ENCODE assay signal across 17 cellular contexts in the genomic region with DNA sequence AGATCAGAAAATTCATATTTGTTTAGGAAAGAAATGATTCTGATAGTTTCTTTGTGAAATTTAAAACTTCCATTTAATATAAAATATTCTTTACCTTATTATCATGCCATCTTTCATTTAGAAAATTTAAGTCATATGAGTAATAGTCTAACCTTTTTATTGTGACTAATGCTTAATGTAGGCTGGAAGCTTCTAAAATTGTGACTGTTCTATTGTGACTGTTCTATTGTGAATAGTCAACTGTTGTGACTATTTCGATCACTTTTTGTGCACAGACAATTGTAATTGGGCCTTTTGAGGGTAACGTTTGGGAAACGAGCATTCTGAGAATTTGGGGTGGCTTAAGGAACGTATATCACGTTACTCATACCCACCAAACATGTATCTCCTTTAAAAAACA.
DNase-seq lines count a peak whose midpoint lies in the region; ATAC-seq and TF ChIP-seq lines count a peak whose summit lies in the region.
"Had no signal": no experiment of that assay in that cellular context is flagged by ENCODE, and none has a peak within 500 bp of the region (broad histone marks: within the 10 kb centered on the region; RNA-seq: fewer than 3 reads in every experiment).

No MANE protein-coding gene starts in this region.

- H3K4me1 Mint-ChIP-seq in activated CD4-positive, alpha-beta T cell treated with anti-CD3 and anti-CD28 coated beads for 36 hours: peaks cover 39% of the 10 kb centered on the region
- peaks cover 47% of the 10 kb centered on the region for H3K4me1 Mint-ChIP-seq in CD4-positive, alpha-beta T cell (ENCODE audit: low read depth)
- peaks cover 22% of the 10 kb centered on the region for H3K4me1 Mint-ChIP-seq in activated T-helper 17 cell treated with anti-CD3 and anti-CD28 coated beads, Interleukin-2, amount 50 U/mL, for 72 hours
- H3K4me1 Mint-ChIP-seq in nephron progenitor cell: no peaks in the 10 kb centered on the region

- DNase-seq in activated CD4-positive, alpha-beta T cell treated with anti-CD3 and anti-CD28 coated beads for 36 hours: no peak
- DNase-seq in activated CD4-positive, alpha-beta T cell treated with anti-CD3 and anti-CD28 coated beads for 1 hour: no peak
- DNase-seq in CD4-positive, alpha-beta T cell: no peak
- DNase-seq in nephron progenitor cell: no peak
- no peak for DNase-seq in foreskin melanocyte
- DNase-seq in effector memory CD4-positive, alpha-beta T cell: no peak
- DNase-seq: KG1; MV-4-11; NCI-H1417; NCI-H187; NCI-H2107; NCI-H510A; NCI-H748 treated with DMSO at 0.1 percent for 48 hours; NK-92 treated with Interleukin-12 subunit alpha and Interleukin-12 subunit beta, amount 100 ng/mL, for 24 hours; Peyer's patch had no signal

- POLR2A ChIA-PET in activated CD4-positive, alpha-beta T cell treated with anti-CD3 and anti-CD28 coated beads for 36 hours (lab: Charles Lee): no interaction called here
- POLR2A ChIA-PET in CD4-positive, alpha-beta T cell (lab: Charles Lee): no interaction called here

- TF ChIP-seq CTCF in CD4-positive, alpha-beta T cell (IDR thresholded peaks at IDR 0.05): no peak
- TF ChIP-seq CTCF in nephron progenitor cell (IDR thresholded peaks at IDR 0.05): no peak

- intact Hi-C loops in activated CD4-positive, alpha-beta T cell treated with anti-CD3 and anti-CD28 coated beads for 36 hours (cut with DNase I, micrococcal nuclease): no loop called here
- intact Hi-C loops in CD4-positive, alpha-beta T cell (cut with DNase I, micrococcal nuclease): no loop called here

- no peak overlapping the region for H3K27ac ChIP-seq in CD4-positive, alpha-beta T cell (ENCODE audit: low read depth, low read length)
- no peak overlapping the region for H3K27ac ChIP-seq in effector memory CD4-positive, alpha-beta T cell (ENCODE audit: insufficient read depth, low read length, poor library complexity, severe bottlenecking)
- H3K27ac ChIP-seq: Peyer's patch had no signal

- CTCF ChIA-PET in activated CD4-positive, alpha-beta T cell treated with anti-CD3 and anti-CD28 coated beads for 36 hours (lab: Charles Lee): no interaction called here
- CTCF ChIA-PET in CD4-positive, alpha-beta T cell (lab: Charles Lee): interaction anchor here (1.5 kb wide), 1 partner anchor 15 kb away, joined by 3 read pairs; no protein-coding TSS in a partner anchor

- H3K36me3 ChIP-seq in effector memory CD4-positive, alpha-beta T cell (ENCODE audit: control insufficient read depth, insufficient read depth, low read length): peaks cover 51% of the 10 kb centered on the region
- H3K36me3 ChIP-seq: Peyer's patch had no signal

- H3K27me3 ChIP-seq in CD4-positive, alpha-beta T cell (ENCODE audit: control insufficient read depth, insufficient read depth, low read length): no peaks in the 10 kb centered on the region
- H3K27me3 ChIP-seq in effector memory CD4-positive, alpha-beta T cell (replicated peaks; ENCODE audit: control insufficient read depth, insufficient read depth, low read length, poor library complexity, severe bottlenecking): no peaks in the 10 kb centered on the region
- H3K27me3 ChIP-seq: Peyer's patch had no signal

- H3K36me3 Mint-ChIP-seq in activated CD4-positive, alpha-beta T cell treated with anti-CD3 and anti-CD28 coated beads for 36 hours (ENCODE audit: low read depth): peaks cover 29% of the 10 kb centered on the region
- H3K36me3 Mint-ChIP-seq in CD4-positive, alpha-beta T cell (ENCODE audit: low read depth): peaks cover 84% of the 10 kb centered on the region
- peaks cover 84% of the 10 kb centered on the region for H3K36me3 Mint-ChIP-seq in activated T-helper 17 cell treated with anti-CD3 and anti-CD28 coated beads, Interleukin-2, amount 50 U/mL, for 72 hours (ENCODE audit: low read depth)
- peaks cover 43% of the 10 kb centered on the region for H3K36me3 Mint-ChIP-seq in nephron progenitor cell (ENCODE audit: low read depth)

- peak; percentile 67 for ATAC-seq in activated CD4-positive, alpha-beta T cell treated with anti-CD3 and anti-CD28 coated beads for 36 hours
- ATAC-seq in CD4-positive, alpha-beta T cell (ENCODE audit: poor library complexity): no peak
- peak; percentile 82 for ATAC-seq in activated T-helper 17 cell treated with anti-CD3 and anti-CD28 coated beads, Interleukin-2, amount 50 U/mL, for 72 hours (replicated peaks)
- ATAC-seq in HG03108 (IDR thresholded peaks at IDR 0.05; ENCODE audit: unreplicated experiment): no peak

- H3K27ac Mint-ChIP-seq in activated CD4-positive, alpha-beta T cell treated with anti-CD3 and anti-CD28 coated beads for 36 hours: no peak overlapping the region
- peak overlapping the region; percentile 75 for H3K27ac Mint-ChIP-seq in CD4-positive, alpha-beta T cell
- H3K27ac Mint-ChIP-seq in activated T-helper 17 cell treated with anti-CD3 and anti-CD28 coated beads, Interleukin-2, amount 50 U/mL, for 72 hours: peak overlapping the region; percentile 51
- H3K27ac Mint-ChIP-seq in nephron progenitor cell: peak overlapping the region; percentile 56

- H3K9me3 Mint-ChIP-seq in activated CD4-positive, alpha-beta T cell treated with anti-CD3 and anti-CD28 coated beads for 36 hours (ENCODE audit: low read depth): no peaks in the 10 kb centered on the region
- no peaks in the 10 kb centered on the region for H3K9me3 Mint-ChIP-seq in CD4-positive, alpha-beta T cell
- no peaks in the 10 kb centered on the region for H3K9me3 Mint-ChIP-seq in activated T-helper 17 cell treated with anti-CD3 and anti-CD28 coated beads, Interleukin-2, amount 50 U/mL, for 72 hours
- peaks cover 5% of the 10 kb centered on the region for H3K9me3 Mint-ChIP-seq in nephron progenitor cell

- H3K27me3 Mint-ChIP-seq in activated CD4-positive, alpha-beta T cell treated with anti-CD3 and anti-CD28 coated beads for 36 hours: no peaks in the 10 kb centered on the region
- no peaks in the 10 kb centered on the region for H3K27me3 Mint-ChIP-seq in CD4-positive, alpha-beta T cell
- no peaks in the 10 kb centered on the region for H3K27me3 Mint-ChIP-seq in activated T-helper 17 cell treated with anti-CD3 and anti-CD28 coated beads, Interleukin-2, amount 50 U/mL, for 72 hours
- no peaks in the 10 kb centered on the region for H3K27me3 Mint-ChIP-seq in nephron progenitor cell (ENCODE audit: low read depth, poor library complexity)

- H3K4me3 Mint-ChIP-seq in activated CD4-positive, alpha-beta T cell treated with anti-CD3 and anti-CD28 coated beads for 36 hours: no peak overlapping the region
- H3K4me3 Mint-ChIP-seq in CD4-positive, alpha-beta T cell: no peak overlapping the region
- H3K4me3 Mint-ChIP-seq in activated T-helper 17 cell treated with anti-CD3 and anti-CD28 coated beads, Interleukin-2, amount 50 U/mL, for 72 hours: peak overlapping the region; percentile 28
- H3K4me3 Mint-ChIP-seq in nephron progenitor cell: no peak overlapping the region

- no peaks in the 10 kb centered on the region for H3K4me1 ChIP-seq in effector memory CD4-positive, alpha-beta T cell (ENCODE audit: control insufficient read depth, insufficient read depth, low read length, poor library complexity, severe bottlenecking)
- H3K4me1 ChIP-seq: Peyer's patch had no signal

- no peaks in the 10 kb centered on the region for H3K9me3 ChIP-seq in CD4-positive, alpha-beta T cell (ENCODE audit: control insufficient read depth, low read length)
- no peaks in the 10 kb centered on the region for H3K9me3 ChIP-seq in effector memory CD4-positive, alpha-beta T cell (ENCODE audit: control insufficient read depth, low read length)
- H3K9me3 ChIP-seq: Peyer's patch had no signal

- H3K4me3 ChIP-seq in effector memory CD4-positive, alpha-beta T cell (ENCODE audit: insufficient read depth, low read depth, low read length, poor library complexity, severe bottlenecking): no peak overlapping the region
- H3K4me3 ChIP-seq: Peyer's patch had no signal

Comparison
In these comparisons a context has a peak if more than half of its experiments do, and no peak if none do; other contexts are left out.
1. ATAC-seq: peak in activated CD4-positive, alpha-beta T cell treated with anti-CD3 and anti-CD28 coated beads for 36 hours (single experiment) and activated T-helper 17 cell treated with anti-CD3 and anti-CD28 coated beads, Interleukin-2, amount 50 U/mL, for 72 hours (single experiment); none in CD4-positive, alpha-beta T cell (single experiment) and HG03108 (single experiment).